In the genomic region with DNA sequence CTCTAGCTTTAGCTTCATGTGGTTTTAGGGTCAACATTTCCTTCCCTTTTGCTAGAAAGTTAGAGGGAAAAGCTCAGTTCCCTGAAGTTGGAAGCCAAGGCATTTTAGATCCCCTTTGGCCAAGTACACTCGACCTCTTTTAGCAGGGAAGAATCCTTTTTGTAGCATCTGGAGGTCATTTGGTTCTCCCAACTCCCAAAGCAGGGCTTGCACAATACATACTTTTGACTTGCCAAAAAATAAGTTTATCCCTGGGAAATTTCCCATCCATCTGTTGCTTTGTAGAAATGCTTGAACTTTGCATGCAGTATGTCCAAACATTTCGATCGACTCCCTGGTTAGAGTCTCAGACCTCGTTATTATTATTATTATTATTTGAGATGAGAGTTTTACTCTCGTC, we compare ENCODE assay signal across 31 cellular contexts. TPM values are rescaled to one million over a fixed set of nuclear protein-coding genes. Genes with fewer than 3 reads are reported as not detected.
DNase-seq lines count a peak whose midpoint lies in the region; ATAC-seq and TF ChIP-seq lines count a peak whose summit lies in the region.
"Had no signal": no experiment of that assay in that cellular context is flagged by ENCODE, and none has a peak within 500 bp of the region (broad histone marks: within the 10 kb centered on the region; RNA-seq: fewer than 3 reads in every experiment).

No MANE protein-coding gene starts in this region.

- TF ChIP-seq POLR2A in gastrocnemius medialis (IDR thresholded peaks at IDR 0.05) (no peak), prostate gland (IDR thresholded peaks at IDR 0.05) (no peak)

- peak in 7 of 8 donors; percentile 39 to 67 (median 54) for ATAC-seq in heart right ventricle
- peak; percentile 57 for ATAC-seq in gastrocnemius medialis
- no peak for ATAC-seq in GM21360 (IDR thresholded peaks at IDR 0.05; ENCODE audit: unreplicated experiment)
- no peak for ATAC-seq in GM18858 (IDR thresholded peaks at IDR 0.05; ENCODE audit: unreplicated experiment)
- ATAC-seq: GM12878, K562, upper lobe of right lung had no signal

- H3K9me3 ChIP-seq in heart right ventricle (no peaks in the 10 kb centered on the region), gastrocnemius medialis (no peaks in the 10 kb centered on the region), prostate gland (no peaks in the 10 kb centered on the region)
- H3K9me3 ChIP-seq: neutrophil, psoas muscle, upper lobe of right lung had no signal

- H3K27me3 ChIP-seq in heart right ventricle (no peaks in the 10 kb centered on the region), gastrocnemius medialis (no peaks in the 10 kb centered on the region), prostate gland (replicated peaks; ENCODE audit: insufficient read depth) (no peaks in the 10 kb centered on the region)
- H3K27me3 ChIP-seq: hepatocyte, neutrophil, upper lobe of right lung had no signal

- H3K36me3 ChIP-seq in heart right ventricle = no peaks in the 10 kb centered on the region
- no peaks in the 10 kb centered on the region for H3K36me3 ChIP-seq in gastrocnemius medialis
- H3K36me3 ChIP-seq in prostate gland = no peaks in the 10 kb centered on the region
- H3K36me3 ChIP-seq: neutrophil, upper lobe of right lung had no signal

- in situ Hi-C loops in gastrocnemius medialis (cut with MboI; ENCODE audit: low sequenced_read_pairs in 4 of 4) = no loop called here

- no peak overlapping the region for H3K4me3 ChIP-seq in heart right ventricle
- no peak overlapping the region for H3K4me3 ChIP-seq in gastrocnemius medialis
- H3K4me3 ChIP-seq in prostate gland = no peak overlapping the region
- H3K4me3 ChIP-seq: GM12878, hepatocyte, K562, PC-9, psoas muscle, skin epidermis, upper lobe of right lung had no signal

- DNase-seq in AG20443 (ENCODE audit: low spot score) = peak; percentile 70
- peak; percentile 35 for DNase-seq in dedifferentiated amniotic fluid mesenchymal stem cell (ENCODE audit: extremely low spot score)
- DNase-seq in heart right ventricle = peak in 1 of 2 donors; percentile 39
- no peak for DNase-seq in gastrocnemius medialis
- no peak for DNase-seq in HK-2 (ENCODE audit: unreplicated experiment)
- DNase-seq in prostate gland (ENCODE audit: low spot score) = no peak
- DNase-seq: ACHN; activated CD4-positive, alpha-beta T cell treated with anti-CD3 and anti-CD28 coated beads for 48 hours; activated gamma-delta T cell; activated naive CD8-positive, alpha-beta T cell treated with anti-CD3 and anti-CD28 coated beads, Interleukin-2, amount 10 ng/mL, durations not matched to agents 7 days and 5 days; activated T-cell treated with anti-CD3 and anti-CD28 coated beads, Interleukin-2, amount 50 U/mL, for 24 hours; Calu3; dermis blood vessel endothelial cell; DND-41; HFFc6; naive B cell; NCI-H1105; NCI-H1930; NCI-H526; PC-9; psoas muscle; SHP77 treated with DMSO at 0.1 percent for 48 hours; upper lobe of right lung had no signal

- H3K27ac ChIP-seq in heart right ventricle (peak overlapping the region in 8 of 10 donors; percentile 13 to 64 (median 44)), gastrocnemius medialis (peak overlapping the region; percentile 44 to 64 (median 60)), prostate gland (no peak overlapping the region)
- H3K27ac ChIP-seq: hepatocyte, neutrophil, PC-9, psoas muscle, upper lobe of right lung, VCaP had no signal

- H3K4me1 ChIP-seq in heart right ventricle = peaks cover under 1 to 23% (median 15%) of the 10 kb centered on the region in 9 donors
- H3K4me1 ChIP-seq in gastrocnemius medialis = peaks cover 4 to 11% of the 10 kb centered on the region in 2 donors
- H3K4me1 ChIP-seq in prostate gland (replicated peaks) = no peaks in the 10 kb centered on the region
- H3K4me1 ChIP-seq: psoas muscle, upper lobe of right lung had no signal

- no peak for TF ChIP-seq CTCF in heart right ventricle (IDR thresholded peaks at IDR 0.05)
- TF ChIP-seq CTCF in gastrocnemius medialis (IDR thresholded peaks at IDR 0.05 in 4 of 5, conservative IDR thresholded peaks at IDR 0.05 in 1 of 5) = no peak
- TF ChIP-seq CTCF in prostate gland (IDR thresholded peaks at IDR 0.05) = no peak

- 59 to 80% methylated on average over 5 of the region's 5 CpGs for WGBS in heart right ventricle, 2 donors
- WGBS in prostate gland = 72% methylated on average over 5 of the region's 5 CpGs

- intact Hi-C loops in heart right ventricle (cut with DNase I) = no loop called here
- intact Hi-C loops in gastrocnemius medialis (cut with DNase I; ENCODE audit: low total_unique reads) = no loop called here
- intact Hi-C loops in prostate gland (cut with DNase I) = no loop called here

RNA-seq across cellular contexts. Expression of gene EDEM2, which starts 4.6 kb away (rescaled TPM):
- 10 to 100 TPM in 8 of 10 donors, 1 to 10 TPM in 2; 7.2 to 26.1 (median 11.0) TPM for total RNA-seq in heart right ventricle
- polyA plus RNA-seq in heart right ventricle = 10 to 100 TPM in 1 of 2 donors, 1 to 10 TPM in 1; 6.4 to 24.0 TPM
- total RNA-seq in gastrocnemius medialis = 10 to 100 TPM in 1 of 4 donors, 1 to 10 TPM in 3; 7.2 to 12.2 (median 9.5) TPM
- total RNA-seq in prostate gland = 10 to 100 TPM; 27.1 to 30.0 TPM

RNA-seq across cellular contexts. Expression of gene PROCR, which starts 20.1 kb away (rescaled TPM):
- 10 to 100 TPM in 3 of 10 donors, 1 to 10 TPM in 7; 3.0 to 21.1 (median 6.8) TPM for total RNA-seq in heart right ventricle
- polyA plus RNA-seq in heart right ventricle = 10 to 100 TPM; 20.5 to 26.7 TPM
- total RNA-seq in gastrocnemius medialis = 10 to 100 TPM in 1 of 4 donors, 1 to 10 TPM in 3; 5.6 to 19.4 (median 7.3) TPM
- 10 to 100 TPM; 11.2 to 17.6 TPM for total RNA-seq in prostate gland

RNA-seq across cellular contexts. Expression of gene TRPC4AP, which starts 59.1 kb away (rescaled TPM):
- total RNA-seq in heart right ventricle = 10 to 100 TPM; 32.2 to 46.4 (median 38.5) TPM
- 10 to 100 TPM; 26.2 to 32.7 TPM for polyA plus RNA-seq in heart right ventricle
- total RNA-seq in gastrocnemius medialis = 10 to 100 TPM; 58.4 to 67.4 (median 63.5) TPM
- total RNA-seq in prostate gland = 10 to 100 TPM; 65.4 to 76.6 TPM

Comparison
In these comparisons a context has a peak if more than half of its experiments do, and no peak if none do; other contexts are left out.
1. DNase-seq: peak in AG20443 (single experiment) and dedifferentiated amniotic fluid mesenchymal stem cell (single experiment); none in gastrocnemius medialis (0 of 2), HK-2 (single experiment) and prostate gland (single experiment).
2. ATAC-seq: peak in heart right ventricle (7 of 8) and gastrocnemius medialis (2 of 2); none in GM21360 (single experiment) and GM18858 (single experiment).
3. H3K27ac ChIP-seq: peak in heart right ventricle (8 of 10) and gastrocnemius medialis (4 of 4); none in prostate gland (0 of 2).